Comparison of ENCODE assay signal across 8 cellular contexts in genomic region chr12:21774358-21775129, GRCh38. TPM values are rescaled to one million over a fixed set of nuclear protein-coding genes. Genes with fewer than 3 reads are reported as not detected.
A peak's percentile ranks its signal among the peaks of the same experiment; 100 is the strongest.
DNase-seq lines count a peak whose midpoint lies in the region; ATAC-seq and TF ChIP-seq lines count a peak whose summit lies in the region.

TSS of gene KCNJ8 (minus strand) at chr12:21774706. CDS start at chr12:21773616, 1,090 bp downstream.

- H2AFZ ChIP-seq in hepatocyte, result peak within 1 kb of the TSS; percentile 83

- H3K9me3 ChIP-seq in adrenal gland (replicated peaks in 1 of 3), result no peaks in the 10 kb centered on the region
- H3K9me3 ChIP-seq in hepatocyte (ENCODE audit: low read depth), result no peaks in the 10 kb centered on the region

- H3K9ac ChIP-seq in rectal smooth muscle tissue (ENCODE audit: low read length), result peak within 1 kb of the TSS; percentile 8

- no peak for ATAC-seq in GM19328 (IDR thresholded peaks at IDR 0.05; ENCODE audit: unreplicated experiment)

- no peaks in the 10 kb centered on the region for H3K36me3 ChIP-seq in adrenal gland (replicated peaks in 1 of 2)
- H3K36me3 ChIP-seq in hepatocyte (replicated peaks; ENCODE audit: insufficient read depth, low read depth), result no peaks in the 10 kb centered on the region
- no peaks in the 10 kb centered on the region for H3K36me3 ChIP-seq in rectal smooth muscle tissue (ENCODE audit: control insufficient read depth, insufficient read depth, low read length)

- no peaks in the 10 kb centered on the region for H3K27me3 ChIP-seq in adrenal gland
- H3K27me3 ChIP-seq in hepatocyte, result peaks cover 5% of the 10 kb centered on the region
- H3K27me3 ChIP-seq in rectal smooth muscle tissue (ENCODE audit: control insufficient read depth, insufficient read depth, low read length), result no peaks in the 10 kb centered on the region

- H3K4me1 ChIP-seq in adrenal gland (replicated peaks in 1 of 2) (peaks cover 3 to 26% of the 10 kb centered on the region in 2 donors), hepatocyte (ENCODE audit: insufficient read depth) (peaks cover 3% of the 10 kb centered on the region), rectal smooth muscle tissue (ENCODE audit: control insufficient read depth, insufficient read depth, low read length) (peaks cover 13% of the 10 kb centered on the region)

- intact Hi-C loops in adrenal gland (cut with DNase I), result no loop called here

- H3K27ac ChIP-seq in adrenal gland (peak within 1 kb of the TSS; percentile 74 to 96 (median 89)), hepatocyte (peak within 1 kb of the TSS; percentile 63), rectal smooth muscle tissue (ENCODE audit: low read depth, low read length) (peak within 1 kb of the TSS; percentile 92)

- H4K20me1 ChIP-seq in hepatocyte (ENCODE audit: insufficient read depth, poor library complexity, severe bottlenecking), result no peaks in the 10 kb centered on the region

- H3K4me2 ChIP-seq in hepatocyte, result peak within 1 kb of the TSS; percentile 90

- H3K9me2 ChIP-seq in hepatocyte (replicated peaks; ENCODE audit: insufficient read depth), result no peaks in the 10 kb centered on the region

- WGBS in adrenal gland, 4 donors, result 0 to 2% (median 1%) methylated on average over 15 to 49 of the region's 49 CpGs
- WGBS in hepatocyte (ENCODE audit: low lambda C conversion rate, missing lambda C conversion rate), result 1% methylated on average over 41 of the region's 49 CpGs

- H3K79me2 ChIP-seq in hepatocyte, result no peaks in the 10 kb centered on the region

- TF ChIP-seq POLR2A in adrenal gland (IDR thresholded peaks at IDR 0.05), result peak; percentile 46 to 67

- TF ChIP-seq CTCF in adrenal gland (IDR thresholded peaks at IDR 0.05), result no peak
- no peak for TF ChIP-seq CTCF in hepatocyte (IDR thresholded peaks at IDR 0.05; ENCODE audit: poor library complexity)

- H3K4me3 ChIP-seq in adrenal gland (peak within 1 kb of the TSS; percentile 42 to 73 (median 59)), hepatocyte (peak within 1 kb of the TSS; percentile 86), rectal smooth muscle tissue (ENCODE audit: low read length) (peak within 1 kb of the TSS; percentile 66)

- peak; percentile 22 for DNase-seq in stimulated activated CD4-positive, alpha-beta T cell treated with anti-CD3 and anti-CD28 coated beads, Interleukin-15, amount 100 ng/mL, for 24 hours
- no peak for DNase-seq in stimulated activated CD4-positive, alpha-beta T cell treated with anti-CD3 and anti-CD28 coated beads, Interleukin-4, amount 100 ng/mL, for 24 hours
- DNase-seq in adrenal gland, result peak; percentile 87 to 97 (median 92)
- peak; percentile 62 for DNase-seq in hepatocyte (ENCODE audit: low spot score)
- no peak for DNase-seq in COR-L47 (lab: John Stamatoyannopoulos, UW)
- DNase-seq in UCSD-AML1 (lab: John Stamatoyannopoulos, UW; ENCODE audit: unreplicated experiment), result no peak

RNA-seq across cellular contexts. Expression of gene KCNJ8, which starts in this region (rescaled TPM):
- total RNA-seq in adrenal gland (10 to 100 TPM; 17.4 to 70.5 (median 34.6) TPM), hepatocyte (37.3 and 48.3 TPM in 2 replicates)
- polyA plus RNA-seq in adrenal gland (10 to 100 TPM in 1 of 3 donors, 1 to 10 TPM in 2; 7.9 to 10.6 (median 9.4) TPM), hepatocyte (12.0 and 15.8 TPM in 2 replicates)

Comparison
In these comparisons a context has a peak if more than half of its experiments do, and no peak if none do; other contexts are left out.
1. DNase-seq: peak in stimulated activated CD4-positive, alpha-beta T cell treated with anti-CD3 and anti-CD28 coated beads, Interleukin-15, amount 100 ng/mL, for 24 hours (single experiment), adrenal gland (7 of 7) and hepatocyte (single experiment); none in stimulated activated CD4-positive, alpha-beta T cell treated with anti-CD3 and anti-CD28 coated beads, Interleukin-4, amount 100 ng/mL, for 24 hours (single experiment), COR-L47 (single experiment) and UCSD-AML1 (single experiment).
2. Peak in every context shown above with its lines, with median percentiles within 50 percentile points of each other: H3K27ac ChIP-seq and H3K4me3 ChIP-seq.